ENCODE assay signal across 8 cellular contexts in genomic region chr1:112718691-112719418, GRCh38. TPM values are rescaled to one million over a fixed set of nuclear protein-coding genes. Genes with fewer than 3 reads are reported as not detected.
DNase-seq lines count a peak whose midpoint lies in the region; ATAC-seq, FAIRE-seq and TF ChIP-seq lines count a peak whose summit lies in the region.

No MANE protein-coding gene starts in this region.

- H3K27me3 Mint-ChIP-seq in activated CD8-positive, alpha-beta memory T cell treated with anti-CD3 and anti-CD28 coated beads, Interleukin-2, amount 10 ng/mL, durations not matched to agents 7 days and 5 days = peaks cover 33% of the 10 kb centered on the region

- peak overlapping the region; percentile 85 for H2AFZ ChIP-seq in endothelial cell of umbilical vein (ENCODE audit: low read depth, low read length)

- no peaks in the 10 kb centered on the region for H3K79me2 ChIP-seq in endothelial cell of umbilical vein (ENCODE audit: control insufficient read depth, insufficient read depth, low read length)

- H4K20me1 ChIP-seq in endothelial cell of umbilical vein (replicated peaks; ENCODE audit: control insufficient read depth, extremely low read depth, insufficient read depth, low read length) = no peaks in the 10 kb centered on the region

- H3K4me3 ChIP-seq in BJ (ENCODE audit: low read depth, low read length) (peak overlapping the region; percentile 11; the same call in 1 of the 2 replicates), endothelial cell of umbilical vein (replicated peaks in 1 of 3; ENCODE audit: insufficient read depth in 1 of 3, low read depth in 1 of 3, low read length in 3 of 3) (no peak overlapping the region), muscle layer of colon (ENCODE audit: low read depth in 1 of 2, low read length in 2 of 2) (peak overlapping the region; percentile 9 to 32)

- no peaks in the 10 kb centered on the region for H3K36me3 Mint-ChIP-seq in activated CD8-positive, alpha-beta memory T cell treated with anti-CD3 and anti-CD28 coated beads, Interleukin-2, amount 10 ng/mL, durations not matched to agents 7 days and 5 days

- peak; percentile 63 for FAIRE-seq in endothelial cell of umbilical vein (lab: Jason Lieb, UNC)

- H3K9me3 ChIP-seq in endothelial cell of umbilical vein (replicated peaks; ENCODE audit: control insufficient read depth, insufficient read depth, low read length) (no peaks in the 10 kb centered on the region), muscle layer of colon (ENCODE audit: low read length) (no peaks in the 10 kb centered on the region)

- peak overlapping the region; percentile 1 for H3K4me3 Mint-ChIP-seq in activated CD8-positive, alpha-beta memory T cell treated with anti-CD3 and anti-CD28 coated beads, Interleukin-2, amount 10 ng/mL, durations not matched to agents 7 days and 5 days

- no peaks in the 10 kb centered on the region for H3K9me1 ChIP-seq in endothelial cell of umbilical vein (replicated peaks; ENCODE audit: control insufficient read depth, extremely low read depth, insufficient read depth, low read length)

- dilution Hi-C loops in endothelial cell of umbilical vein (cut with MboI; ENCODE audit: extremely low pct_ligation_motif_present, low sequenced_read_pairs) = loop anchor here (5.0 kb wide), 1 partner anchor 78 kb away; no protein-coding TSS in a partner anchor

- H3K27ac Mint-ChIP-seq in activated CD8-positive, alpha-beta memory T cell treated with anti-CD3 and anti-CD28 coated beads, Interleukin-2, amount 10 ng/mL, durations not matched to agents 7 days and 5 days = no peak overlapping the region

- H3K9ac ChIP-seq in endothelial cell of umbilical vein (replicated peaks; ENCODE audit: extremely low read depth, insufficient read depth, low read length) (no peak overlapping the region), muscle layer of colon (ENCODE audit: low read length) (no peak overlapping the region)

- CTCF ChIA-PET in BJ (lab: Yijun Ruan, JAX) (interaction anchor here (0.6 to 11.8 kb wide), 32 partner anchors 9 to 378 kb away, joined by 3 to 486 read pairs (median 4); partner anchors contain the start of genes LRIG2 and RHOC), HEK293T (lab: Yijun Ruan, JAX) (interaction anchor here (0.9 to 9.6 kb wide), 11 partner anchors 26 to 327 kb away, joined by 3 to 185 read pairs (median 3); partner anchors contain the start of genes CTTNBP2NL and MOV10), endothelial cell of umbilical vein (lab: Charles Lee) (interaction anchor here (0.6 to 10.5 kb wide), 21 partner anchors 9 to 358 kb away, joined by 3 to 441 read pairs (median 4); partner anchors contain the start of genes LRIG2 and SLC16A1)
- CTCF ChIA-PET in activated CD8-positive, alpha-beta memory T cell treated with anti-CD3 and anti-CD28 coated beads, Interleukin-2, amount 10 ng/mL, durations not matched to agents 7 days and 5 days (lab: Charles Lee) = interaction anchor here (0.7 to 10.8 kb wide), 24 partner anchors 8 to 981 kb away, joined by 3 to 219 read pairs (median 4); partner anchors contain the start of genes LRIG2, MOV10 and RHOC

- peaks cover 31% of the 10 kb centered on the region for H3K4me1 Mint-ChIP-seq in activated CD8-positive, alpha-beta memory T cell treated with anti-CD3 and anti-CD28 coated beads, Interleukin-2, amount 10 ng/mL, durations not matched to agents 7 days and 5 days

- no peaks in the 10 kb centered on the region for H3K36me3 ChIP-seq in BJ (ENCODE audit: control insufficient read depth, insufficient read depth, low read length)
- no peaks in the 10 kb centered on the region for H3K36me3 ChIP-seq in endothelial cell of umbilical vein (ENCODE audit: control insufficient read depth in 2 of 2, extremely low read depth in 1 of 2, insufficient read depth in 2 of 2, low read length in 2 of 2)
- H3K36me3 ChIP-seq in muscle layer of colon (ENCODE audit: insufficient read depth, low read length) = no peaks in the 10 kb centered on the region

- intact Hi-C loops in endothelial cell of umbilical vein (cut with micrococcal nuclease) = loop anchor here (1.0 to 10.0 kb wide), 5 partner anchors 323 to 1258 kb away; partner anchors contain the start of genes AP4B1, DCLRE1B, OLFML3 and RSBN1

- H3K9me3 Mint-ChIP-seq in activated CD8-positive, alpha-beta memory T cell treated with anti-CD3 and anti-CD28 coated beads, Interleukin-2, amount 10 ng/mL, durations not matched to agents 7 days and 5 days (ENCODE audit: low read depth) = no peaks in the 10 kb centered on the region

- ATAC-seq in activated CD8-positive, alpha-beta memory T cell treated with anti-CD3 and anti-CD28 coated beads, Interleukin-2, amount 10 ng/mL, durations not matched to agents 7 days and 5 days = peak; percentile 37
- no peak for ATAC-seq in GM18861 (IDR thresholded peaks at IDR 0.05; ENCODE audit: unreplicated experiment)

- no TSS peak for BruUV-seq in endothelial cell of umbilical vein (replicated peaks; lab: Mats Ljungman, UMichigan)

- TF ChIP-seq CTCF in BJ (IDR thresholded peaks at IDR 0.05; ENCODE audit: insufficient read depth, low read depth, low read length) = peak; percentile 89
- peak; percentile 93 to 94 for TF ChIP-seq CTCF in endothelial cell of umbilical vein (IDR thresholded peaks at IDR 0.05; ENCODE audit: extremely low read depth in 1 of 2, insufficient read depth in 1 of 2, low read depth in 1 of 2, low read length in 2 of 2)

- H3K4me2 ChIP-seq in endothelial cell of umbilical vein (ENCODE audit: insufficient read depth, low read length) = peak overlapping the region; percentile 14

- DNase-seq in BJ (ENCODE audit: low read depth) = no peak
- DNase-seq in HEK293T (ENCODE audit: extremely low spot score) = peak; percentile 83
- DNase-seq in NOMO-1 (lab: John Stamatoyannopoulos, UW; ENCODE audit: unreplicated experiment in 2 of 2) = peak; percentile 60 to 69
- peak; percentile 82 for DNase-seq in activated CD8-positive, alpha-beta memory T cell treated with anti-CD3 and anti-CD28 coated beads, Interleukin-2, amount 10 ng/mL, durations not matched to agents 7 days and 5 days
- DNase-seq in endothelial cell of umbilical vein (ENCODE audit: low read depth, low spot score) = peak; percentile 47
- DNase-seq in stimulated activated CD8-positive, alpha-beta memory T cell treated with anti-CD3 and anti-CD28 coated beads, Interleukin-4, amount 100 ng/mL, for 24 hours (ENCODE audit: low read depth) = peak; percentile 64

- TF ChIP-seq POLR2A in endothelial cell of umbilical vein (IDR thresholded peaks at IDR 0.05; ENCODE audit: low read depth, low read length) = no peak

- POLR2A ChIA-PET in BJ (lab: Charles Lee) (no interaction called here), HEK293T (lab: Yijun Ruan, JAX) (interaction anchor here (0.7 kb wide), 1 partner anchor 100 kb away, joined by 3 read pairs; no protein-coding TSS in a partner anchor), endothelial cell of umbilical vein (lab: Charles Lee) (no interaction called here)

- H3K4me1 ChIP-seq in endothelial cell of umbilical vein (ENCODE audit: control insufficient read depth, extremely low read depth, insufficient read depth, low read length) = peaks cover 11% of the 10 kb centered on the region
- H3K4me1 ChIP-seq in muscle layer of colon (ENCODE audit: insufficient read depth, low read length) = peaks cover 8% of the 10 kb centered on the region

- no peak overlapping the region for H3K27ac ChIP-seq in endothelial cell of umbilical vein (ENCODE audit: insufficient read depth, low read depth, low read length)
- no peak overlapping the region for H3K27ac ChIP-seq in muscle layer of colon (ENCODE audit: low read depth, low read length)

- H3K27me3 ChIP-seq in BJ (ENCODE audit: control insufficient read depth, insufficient read depth, low read length) = no peaks in the 10 kb centered on the region; the same call in 1 of the 2 replicates
- no peaks in the 10 kb centered on the region for H3K27me3 ChIP-seq in endothelial cell of umbilical vein (ENCODE audit: control insufficient read depth in 2 of 2, insufficient read depth in 2 of 2, low read length in 2 of 2)
- H3K27me3 ChIP-seq in muscle layer of colon (ENCODE audit: control insufficient read depth in 1 of 2, insufficient read depth in 2 of 2, low read length in 2 of 2) = peaks cover 0 to 9% of the 10 kb centered on the region in 2 donors

RNA-seq across cellular contexts. Expression of gene PPM1J, which starts 3.7 kb away (rescaled TPM):
- polyA plus RNA-seq in BJ (2011; rRNA removed) (0.67 and 1.4 TPM in 2 replicates), endothelial cell of umbilical vein (3.1 and 3.2 TPM in 2 replicates)
- polyA minus RNA-seq in BJ (2011; rRNA and poly(A)+ RNA removed) = 0.26 and 0.85 TPM in 2 replicates
- total RNA-seq in activated CD8-positive, alpha-beta memory T cell treated with anti-CD3 and anti-CD28 coated beads, Interleukin-2, amount 10 ng/mL, durations not matched to agents 7 days and 5 days = under 1 TPM in 1 of 2 experiments, not detected in 1; 0.26 TPM
- 1.7 and 2.4 TPM in 2 replicates for total RNA-seq in endothelial cell of umbilical vein
- 1.7 and 2.7 TPM in 2 replicates for polyA plus RNA-seq in endothelial cell of umbilical vein (2011; cell fraction: cytosol; rRNA removed)
- polyA plus RNA-seq in endothelial cell of umbilical vein (2011; cell fraction: nucleus; rRNA removed) = 6.6 and 7.0 TPM in 2 replicates
- 1.4 and 1.7 TPM in 2 replicates for polyA plus RNA-seq in endothelial cell of umbilical vein (2012)
- 1.0 and 1.7 TPM in 2 replicates for polyA minus RNA-seq in endothelial cell of umbilical vein
- polyA minus RNA-seq in endothelial cell of umbilical vein (2011; cell fraction: cytosol; rRNA and poly(A)+ RNA removed) = not detected
- 0.58 and 0.96 TPM in 2 replicates for polyA minus RNA-seq in endothelial cell of umbilical vein (2011; cell fraction: nucleus; rRNA and poly(A)+ RNA removed)

RNA-seq across cellular contexts. Expression of gene RHOC, which starts 11.9 kb away (rescaled TPM):
- polyA plus RNA-seq in BJ (2011; rRNA removed) (1,093 and 1,537 TPM in 2 replicates), endothelial cell of umbilical vein (1,244 and 1,340 TPM in 2 replicates)
- polyA minus RNA-seq in BJ (2011; rRNA and poly(A)+ RNA removed) = 324 and 485 TPM in 2 replicates
- 100 to 1,000 TPM; 105 to 130 TPM for total RNA-seq in activated CD8-positive, alpha-beta memory T cell treated with anti-CD3 and anti-CD28 coated beads, Interleukin-2, amount 10 ng/mL, durations not matched to agents 7 days and 5 days
- total RNA-seq in endothelial cell of umbilical vein = 652 and 699 TPM in 2 replicates
- polyA plus RNA-seq in endothelial cell of umbilical vein (2011; cell fraction: cytosol; rRNA removed) = 1,507 and 1,589 TPM in 2 replicates
- 615 and 657 TPM in 2 replicates for polyA plus RNA-seq in endothelial cell of umbilical vein (2011; cell fraction: nucleus; rRNA removed)
- polyA plus RNA-seq in endothelial cell of umbilical vein (2012) = 941 and 1,005 TPM in 2 replicates
- polyA minus RNA-seq in endothelial cell of umbilical vein = 905 and 1,030 TPM in 2 replicates
- 73.2 TPM for polyA minus RNA-seq in endothelial cell of umbilical vein (2011; cell fraction: cytosol; rRNA and poly(A)+ RNA removed)
- 134 and 141 TPM in 2 replicates for polyA minus RNA-seq in endothelial cell of umbilical vein (2011; cell fraction: nucleus; rRNA and poly(A)+ RNA removed)

RNA-seq across cellular contexts. Expression of gene MOV10, which starts 44.4 kb away (rescaled TPM):
- polyA plus RNA-seq in BJ (2011; rRNA removed) = 48.9 and 93.7 TPM in 2 replicates
- 61.1 and 90.9 TPM in 2 replicates for polyA minus RNA-seq in BJ (2011; rRNA and poly(A)+ RNA removed)
- total RNA-seq in activated CD8-positive, alpha-beta memory T cell treated with anti-CD3 and anti-CD28 coated beads, Interleukin-2, amount 10 ng/mL, durations not matched to agents 7 days and 5 days = 100 to 1,000 TPM; 112 to 171 TPM
- total RNA-seq in endothelial cell of umbilical vein = 103 and 113 TPM in 2 replicates
- polyA plus RNA-seq in endothelial cell of umbilical vein = 97.1 and 98.0 TPM in 2 replicates
- polyA plus RNA-seq in endothelial cell of umbilical vein (2011; cell fraction: cytosol; rRNA removed) = 57.2 and 77.0 TPM in 2 replicates
- polyA plus RNA-seq in endothelial cell of umbilical vein (2011; cell fraction: nucleus; rRNA removed) = 307 and 333 TPM in 2 replicates
- 53.5 and 58.7 TPM in 2 replicates for polyA plus RNA-seq in endothelial cell of umbilical vein (2012)
- 70.9 and 100 TPM in 2 replicates for polyA minus RNA-seq in endothelial cell of umbilical vein
- polyA minus RNA-seq in endothelial cell of umbilical vein (2011; cell fraction: cytosol; rRNA and poly(A)+ RNA removed) = 36.7 TPM
- 88.9 and 98.3 TPM in 2 replicates for polyA minus RNA-seq in endothelial cell of umbilical vein (2011; cell fraction: nucleus; rRNA and poly(A)+ RNA removed)

Comparison
In these comparisons a context has a peak if more than half of its experiments do, and no peak if none do; other contexts are left out.
1. H3K4me3 ChIP-seq: peak in BJ (single experiment) and muscle layer of colon (2 of 2); none in endothelial cell of umbilical vein (0 of 3).